In the genomic region with DNA sequence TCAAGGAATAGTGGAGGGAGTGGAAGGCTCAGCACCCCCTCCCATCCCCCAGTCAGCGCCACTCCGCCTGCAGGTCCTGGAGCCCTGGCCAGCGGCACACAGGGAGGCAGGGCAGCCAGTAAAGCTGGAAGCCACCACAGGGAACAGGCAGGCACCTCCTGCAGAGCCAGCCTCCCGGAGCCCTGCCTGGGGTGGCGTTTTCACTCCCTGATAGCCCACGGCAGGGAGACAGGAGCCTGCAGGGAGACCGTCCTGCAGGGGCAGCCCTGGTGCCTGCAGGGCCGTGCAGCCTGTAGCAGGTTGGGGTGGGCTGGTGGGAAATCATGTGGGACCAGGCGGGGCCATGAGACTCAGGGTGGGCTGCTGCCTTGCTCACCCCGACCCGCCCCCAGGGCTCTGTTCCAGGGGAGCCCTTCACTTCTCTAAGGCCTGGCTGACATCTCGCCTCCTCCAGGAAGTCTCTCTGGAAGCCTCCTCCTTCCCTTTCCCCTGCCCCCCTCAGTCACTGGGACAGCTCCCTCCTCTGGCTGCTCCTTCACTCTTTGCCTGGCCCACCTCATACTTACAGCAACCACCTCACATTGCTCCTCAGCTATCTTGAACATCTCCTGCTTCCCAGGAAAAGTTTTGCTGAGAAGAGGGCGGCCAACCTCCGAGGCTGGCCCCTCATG, we compare ENCODE assay signal across 23 cellular contexts.
"Had no signal": no experiment of that assay in that cellular context is flagged by ENCODE, and none has a peak within 500 bp of the region (broad histone marks: within the 10 kb centered on the region; RNA-seq: fewer than 3 reads in every experiment).

No MANE protein-coding gene starts in this region.

- H3K4me1 Mint-ChIP-seq: activated CD4-positive, alpha-beta memory T cell treated with anti-CD3 and anti-CD28 coated beads, Interleukin-2, amount 10 ng/mL, durations not matched to agents 7 days and 5 days; activated CD4-positive, alpha-beta T cell treated with anti-CD3 and anti-CD28 coated beads, Interleukin-2, amount 10 ng/mL, durations not matched to agents 7 days and 5 days; activated naive CD4-positive, alpha-beta T cell treated with anti-CD3 and anti-CD28 coated beads, Interleukin-2, amount 10 ng/mL, durations not matched to agents 7 days and 5 days; activated naive CD8-positive, alpha-beta T cell treated with anti-CD3 and anti-CD28 coated beads, Interleukin-2, amount 10 ng/mL, durations not matched to agents 7 days and 5 days; stimulated activated memory B cell treated with anti-CD40 and anti-IgM and Interleukin-4, amounts not matched to agents 10 μg/mL and 1 μg/mL and 100 μg/mL, for 72 hours; stimulated activated naive CD8-positive, alpha-beta T cell treated with anti-CD3 and anti-CD28 coated beads, Interleukin-15, amount 100 ng/mL, for 72 hours had no signal

- H3K27ac Mint-ChIP-seq: activated CD4-positive, alpha-beta memory T cell treated with anti-CD3 and anti-CD28 coated beads, Interleukin-2, amount 10 ng/mL, durations not matched to agents 7 days and 5 days; activated CD4-positive, alpha-beta T cell treated with anti-CD3 and anti-CD28 coated beads, Interleukin-2, amount 10 ng/mL, durations not matched to agents 7 days and 5 days; activated naive CD4-positive, alpha-beta T cell treated with anti-CD3 and anti-CD28 coated beads, Interleukin-2, amount 10 ng/mL, durations not matched to agents 7 days and 5 days; activated naive CD8-positive, alpha-beta T cell treated with anti-CD3 and anti-CD28 coated beads, Interleukin-2, amount 10 ng/mL, durations not matched to agents 7 days and 5 days; activated T-cell treated with anti-CD3 and anti-CD28 coated beads, Interleukin-2, amount 50 U/mL, for 24 hours; natural killer cell treated with Interleukin-12 subunit alpha and Interleukin-12 subunit beta and Interleukin-15 and Interleukin-18, amount 100 ng/mL, for 72 hours; stimulated activated memory B cell treated with anti-CD40 and anti-IgM and Interleukin-4, amounts not matched to agents 10 μg/mL and 1 μg/mL and 100 μg/mL, for 72 hours; T-helper 17 cell; type B pancreatic cell had no signal

- H3K9me3 Mint-ChIP-seq: activated CD4-positive, alpha-beta memory T cell treated with anti-CD3 and anti-CD28 coated beads, Interleukin-2, amount 10 ng/mL, durations not matched to agents 7 days and 5 days; activated CD4-positive, alpha-beta T cell treated with anti-CD3 and anti-CD28 coated beads, Interleukin-2, amount 10 ng/mL, durations not matched to agents 7 days and 5 days; activated naive CD4-positive, alpha-beta T cell treated with anti-CD3 and anti-CD28 coated beads, Interleukin-2, amount 10 ng/mL, durations not matched to agents 7 days and 5 days; activated naive CD8-positive, alpha-beta T cell treated with anti-CD3 and anti-CD28 coated beads, Interleukin-2, amount 10 ng/mL, durations not matched to agents 7 days and 5 days; activated T-cell treated with anti-CD3 and anti-CD28 coated beads, Interleukin-2, amount 50 U/mL, for 24 hours; natural killer cell treated with Interleukin-12 subunit alpha and Interleukin-12 subunit beta and Interleukin-15 and Interleukin-18, amount 100 ng/mL, for 72 hours; stimulated activated memory B cell treated with anti-CD40 and anti-IgM and Interleukin-4, amounts not matched to agents 10 μg/mL and 1 μg/mL and 100 μg/mL, for 72 hours; stimulated activated naive CD8-positive, alpha-beta T cell treated with anti-CD3 and anti-CD28 coated beads, Interleukin-15, amount 100 ng/mL, for 72 hours; type B pancreatic cell had no signal

- H3K4me3 Mint-ChIP-seq: activated CD4-positive, alpha-beta memory T cell treated with anti-CD3 and anti-CD28 coated beads, Interleukin-2, amount 10 ng/mL, durations not matched to agents 7 days and 5 days; activated CD4-positive, alpha-beta T cell treated with anti-CD3 and anti-CD28 coated beads, Interleukin-2, amount 10 ng/mL, durations not matched to agents 7 days and 5 days; activated naive CD4-positive, alpha-beta T cell treated with anti-CD3 and anti-CD28 coated beads, Interleukin-2, amount 10 ng/mL, durations not matched to agents 7 days and 5 days; activated naive CD8-positive, alpha-beta T cell treated with anti-CD3 and anti-CD28 coated beads, Interleukin-2, amount 10 ng/mL, durations not matched to agents 7 days and 5 days; activated T-cell treated with anti-CD3 and anti-CD28 coated beads, Interleukin-2, amount 50 U/mL, for 24 hours; natural killer cell treated with Interleukin-12 subunit alpha and Interleukin-12 subunit beta and Interleukin-15 and Interleukin-18, amount 100 ng/mL, for 72 hours; stimulated activated memory B cell treated with anti-CD40 and anti-IgM and Interleukin-4, amounts not matched to agents 10 μg/mL and 1 μg/mL and 100 μg/mL, for 72 hours; stimulated activated naive CD8-positive, alpha-beta T cell treated with anti-CD3 and anti-CD28 coated beads, Interleukin-15, amount 100 ng/mL, for 72 hours; T-helper 17 cell; type B pancreatic cell had no signal

- H3K27me3 ChIP-seq: neutrophil, sigmoid colon, uterus had no signal

- DNase-seq: activated CD4-positive, alpha-beta memory T cell treated with anti-CD3 and anti-CD28 coated beads, Interleukin-2, amount 10 ng/mL, durations not matched to agents 7 days and 5 days; activated CD4-positive, alpha-beta T cell treated with anti-CD3 and anti-CD28 coated beads for 1 hour; activated CD4-positive, alpha-beta T cell treated with anti-CD3 and anti-CD28 coated beads, Interleukin-2, amount 10 ng/mL, durations not matched to agents 7 days and 5 days; activated CD8-positive, alpha-beta memory T cell treated with anti-CD3 and anti-CD28 coated beads, Interleukin-2, amount 50 U/mL, for 48 hours; activated gamma-delta T cell; activated naive CD4-positive, alpha-beta T cell treated with anti-CD3 and anti-CD28 coated beads, Interleukin-2, amount 10 ng/mL, durations not matched to agents 7 days and 5 days; activated naive CD8-positive, alpha-beta T cell treated with anti-CD3 and anti-CD28 coated beads, Interleukin-2, amount 10 ng/mL, durations not matched to agents 7 days and 5 days; activated T-cell treated with anti-CD3 and anti-CD28 coated beads, Interleukin-2, amount 50 U/mL, for 24 hours; lower lobe of right lung; mesenchymal stem cell; sigmoid colon; small intestine; stimulated activated CD4-positive, alpha-beta T cell treated with anti-CD3 and anti-CD28 coated beads, Interleukin-4, amount 100 ng/mL, for 4 hours; stimulated activated CD8-positive, alpha-beta memory T cell treated with anti-CD3 and anti-CD28 coated beads, Interleukin-4, amount 100 ng/mL, for 48 hours; stimulated activated naive CD8-positive, alpha-beta T cell treated with anti-CD3 and anti-CD28 coated beads, Interleukin-15, amount 100 ng/mL, for 72 hours; T-helper 17 cell; uterus had no signal

- H3K4me3 ChIP-seq: left lung, lower lobe of right lung, sigmoid colon, uterus had no signal

- H3K36me3 Mint-ChIP-seq: activated naive CD4-positive, alpha-beta T cell treated with anti-CD3 and anti-CD28 coated beads, Interleukin-2, amount 10 ng/mL, durations not matched to agents 7 days and 5 days; activated naive CD8-positive, alpha-beta T cell treated with anti-CD3 and anti-CD28 coated beads, Interleukin-2, amount 10 ng/mL, durations not matched to agents 7 days and 5 days; natural killer cell treated with Interleukin-12 subunit alpha and Interleukin-12 subunit beta and Interleukin-15 and Interleukin-18, amount 100 ng/mL, for 72 hours; stimulated activated memory B cell treated with anti-CD40 and anti-IgM and Interleukin-4, amounts not matched to agents 10 μg/mL and 1 μg/mL and 100 μg/mL, for 72 hours had no signal

- ATAC-seq: esophagus mucosa; left lung; lower lobe of right lung; natural killer cell treated with Interleukin-12 subunit alpha and Interleukin-12 subunit beta and Interleukin-15 and Interleukin-18, amount 100 ng/mL, for 72 hours; stimulated activated memory B cell treated with anti-CD40 and anti-IgM and Interleukin-4, amounts not matched to agents 10 μg/mL and 1 μg/mL and 100 μg/mL, for 72 hours; stimulated activated naive CD8-positive, alpha-beta T cell treated with anti-CD3 and anti-CD28 coated beads, Interleukin-15, amount 100 ng/mL, for 72 hours; T-helper 17 cell had no signal

- H3K9me3 ChIP-seq: left lung, lower lobe of right lung, neutrophil, sigmoid colon, uterus had no signal

- H3K27ac ChIP-seq: left lung, lower lobe of right lung, neutrophil, sigmoid colon, uterus had no signal

- H3K36me3 ChIP-seq: left lung, lower lobe of right lung, neutrophil, uterus had no signal

- H3K4me1 ChIP-seq: left lung, lower lobe of right lung, uterus had no signal

- H3K27me3 Mint-ChIP-seq: activated CD4-positive, alpha-beta memory T cell treated with anti-CD3 and anti-CD28 coated beads, Interleukin-2, amount 10 ng/mL, durations not matched to agents 7 days and 5 days; activated CD4-positive, alpha-beta T cell treated with anti-CD3 and anti-CD28 coated beads, Interleukin-2, amount 10 ng/mL, durations not matched to agents 7 days and 5 days; activated naive CD4-positive, alpha-beta T cell treated with anti-CD3 and anti-CD28 coated beads, Interleukin-2, amount 10 ng/mL, durations not matched to agents 7 days and 5 days; activated naive CD8-positive, alpha-beta T cell treated with anti-CD3 and anti-CD28 coated beads, Interleukin-2, amount 10 ng/mL, durations not matched to agents 7 days and 5 days; activated T-cell treated with anti-CD3 and anti-CD28 coated beads, Interleukin-2, amount 50 U/mL, for 24 hours; natural killer cell treated with Interleukin-12 subunit alpha and Interleukin-12 subunit beta and Interleukin-15 and Interleukin-18, amount 100 ng/mL, for 72 hours; stimulated activated memory B cell treated with anti-CD40 and anti-IgM and Interleukin-4, amounts not matched to agents 10 μg/mL and 1 μg/mL and 100 μg/mL, for 72 hours; stimulated activated naive CD8-positive, alpha-beta T cell treated with anti-CD3 and anti-CD28 coated beads, Interleukin-15, amount 100 ng/mL, for 72 hours had no signal
